In the genomic region with DNA sequence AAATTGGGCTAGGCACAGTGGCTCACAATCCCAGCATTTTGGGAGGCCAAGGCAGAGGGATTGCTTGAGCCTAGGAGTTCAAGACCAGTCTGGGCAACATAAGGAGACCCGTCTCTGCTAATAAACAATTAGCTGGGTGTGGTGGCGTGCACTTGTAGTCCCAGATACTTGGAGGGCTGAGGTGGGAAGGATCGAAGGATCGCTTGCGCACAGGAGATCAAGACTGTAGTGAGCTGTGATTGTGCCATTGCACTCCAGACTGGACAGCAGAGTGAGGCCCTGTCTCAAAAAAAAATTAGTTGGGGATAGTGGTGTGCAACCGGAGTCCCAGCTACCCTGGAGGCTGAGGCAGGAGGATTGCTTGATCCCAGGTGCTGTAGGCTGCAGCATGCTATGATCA, we compare ENCODE assay signal across 15 cellular contexts.
DNase-seq lines count a peak whose midpoint lies in the region; ATAC-seq and TF ChIP-seq lines count a peak whose summit lies in the region.
"Had no signal": no experiment of that assay in that cellular context is flagged by ENCODE, and none has a peak within 500 bp of the region (broad histone marks: within the 10 kb centered on the region; RNA-seq: fewer than 3 reads in every experiment).

No MANE protein-coding gene starts in this region.

- no peaks in the 10 kb centered on the region for H3K9me2 ChIP-seq in OCI-LY1 (ENCODE audit: low read depth, low read length)

- no peak overlapping the region; a peak in 1 of 20 replicates for H3K4me3 ChIP-seq in BLaER1 treated with 17β-estradiol and CSF1 and Interleukin-3, amounts not matched to agents 10 nM and 100 nM
- H3K4me3 ChIP-seq in OCI-LY1 (ENCODE audit: low read depth, low read length, poor library complexity, severe bottlenecking): no peak overlapping the region
- H3K4me3 ChIP-seq: GM12878, GM23338 had no signal

- H3K9ac ChIP-seq in BLaER1 treated with 17β-estradiol and CSF1 and Interleukin-3, amounts not matched to agents 10 nM and 100 nM: peak overlapping the region in 5 of 11 experiments; percentile 54 to 67 (median 56); a peak in 6 of 22 replicates
- H3K9ac ChIP-seq in OCI-LY1 (ENCODE audit: low read length): no peak overlapping the region; the same call in 1 of the 2 replicates

- no peak for TF ChIP-seq CTCF in OCI-LY1 (IDR thresholded peaks at IDR 0.05; ENCODE audit: low read length)

- H2AFZ ChIP-seq in OCI-LY1 (ENCODE audit: low read length): no peak overlapping the region

- no peaks in the 10 kb centered on the region for H3K27me3 ChIP-seq in BLaER1 treated with 17β-estradiol and CSF1 and Interleukin-3, amounts not matched to agents 10 nM and 100 nM
- no peaks in the 10 kb centered on the region for H3K27me3 ChIP-seq in OCI-LY1 (ENCODE audit: insufficient read depth, low read length)

- H3K9me3 Mint-ChIP-seq in dendritic cell treated with granulocyte-macrophage colony-stimulating factor and Interleukin-4, amounts not matched to agents 40 ng/mL and 50 ng/mL, for 4 days: no peaks in the 10 kb centered on the region
- no peaks in the 10 kb centered on the region for H3K9me3 Mint-ChIP-seq in stimulated activated memory B cell treated with anti-CD40 and anti-IgM and Interleukin-4, amounts not matched to agents 10 μg/mL and 1 μg/mL and 100 μg/mL, for 72 hours
- H3K9me3 Mint-ChIP-seq: CD8-positive, alpha-beta memory T cell; GM23338 had no signal

- peak overlapping the region in 8 of 11 experiments; percentile 58 to 71 (median 62); a peak in 13 of 22 replicates for H3K27ac ChIP-seq in BLaER1 treated with 17β-estradiol and CSF1 and Interleukin-3, amounts not matched to agents 10 nM and 100 nM
- peak overlapping the region; percentile 98 for H3K27ac ChIP-seq in OCI-LY1 (ENCODE audit: low read depth, low read length, poor library complexity, severe bottlenecking)

- peaks cover 4% of the 10 kb centered on the region for H3F3A ChIP-seq in OCI-LY1 (ENCODE audit: insufficient read depth, low read length)

- H3K4me3 Mint-ChIP-seq in dendritic cell treated with granulocyte-macrophage colony-stimulating factor and Interleukin-4, amounts not matched to agents 40 ng/mL and 50 ng/mL, for 4 days: peak overlapping the region; percentile 17
- no peak overlapping the region for H3K4me3 Mint-ChIP-seq in stimulated activated memory B cell treated with anti-CD40 and anti-IgM and Interleukin-4, amounts not matched to agents 10 μg/mL and 1 μg/mL and 100 μg/mL, for 72 hours
- H3K4me3 Mint-ChIP-seq: CD8-positive, alpha-beta memory T cell; GM23338 had no signal

- H3K36me3 Mint-ChIP-seq in dendritic cell treated with granulocyte-macrophage colony-stimulating factor and Interleukin-4, amounts not matched to agents 40 ng/mL and 50 ng/mL, for 4 days (ENCODE audit: low read depth): no peaks in the 10 kb centered on the region
- no peaks in the 10 kb centered on the region for H3K36me3 Mint-ChIP-seq in stimulated activated memory B cell treated with anti-CD40 and anti-IgM and Interleukin-4, amounts not matched to agents 10 μg/mL and 1 μg/mL and 100 μg/mL, for 72 hours
- H3K36me3 Mint-ChIP-seq: CD8-positive, alpha-beta memory T cell had no signal

- peak overlapping the region; percentile 98 for H3K27ac Mint-ChIP-seq in dendritic cell treated with granulocyte-macrophage colony-stimulating factor and Interleukin-4, amounts not matched to agents 40 ng/mL and 50 ng/mL, for 4 days
- peak overlapping the region; percentile 64 for H3K27ac Mint-ChIP-seq in stimulated activated memory B cell treated with anti-CD40 and anti-IgM and Interleukin-4, amounts not matched to agents 10 μg/mL and 1 μg/mL and 100 μg/mL, for 72 hours
- H3K27ac Mint-ChIP-seq: CD8-positive, alpha-beta memory T cell; GM23338 had no signal

- peaks cover 51% of the 10 kb centered on the region for H3K4me1 Mint-ChIP-seq in dendritic cell treated with granulocyte-macrophage colony-stimulating factor and Interleukin-4, amounts not matched to agents 40 ng/mL and 50 ng/mL, for 4 days (ENCODE audit: low read depth)
- peaks cover 40% of the 10 kb centered on the region for H3K4me1 Mint-ChIP-seq in stimulated activated memory B cell treated with anti-CD40 and anti-IgM and Interleukin-4, amounts not matched to agents 10 μg/mL and 1 μg/mL and 100 μg/mL, for 72 hours
- H3K4me1 Mint-ChIP-seq: CD8-positive, alpha-beta memory T cell had no signal

- no peaks in the 10 kb centered on the region for H3K36me3 ChIP-seq in BLaER1 treated with 17β-estradiol and CSF1 and Interleukin-3, amounts not matched to agents 10 nM and 100 nM
- H3K36me3 ChIP-seq in OCI-LY1 (ENCODE audit: insufficient read depth, low read length): no peaks in the 10 kb centered on the region

- H3K79me2 ChIP-seq in OCI-LY1 (ENCODE audit: insufficient read depth, low read length): no peaks in the 10 kb centered on the region

- peaks cover 44 to 72% (median 63%) of the 10 kb centered on the region in 10 experiments for H3K4me1 ChIP-seq in BLaER1 treated with 17β-estradiol and CSF1 and Interleukin-3, amounts not matched to agents 10 nM and 100 nM
- peaks cover 57% of the 10 kb centered on the region for H3K4me1 ChIP-seq in OCI-LY1 (ENCODE audit: insufficient read depth, low read length, severe bottlenecking)
- H3K4me1 ChIP-seq: Caco-2 had no signal

- intact Hi-C loops in dendritic cell treated with granulocyte-macrophage colony-stimulating factor and Interleukin-4, amounts not matched to agents 40 ng/mL and 50 ng/mL, for 4 days (cut with micrococcal nuclease): loop anchor here (10.0 kb wide), 1 partner anchor 58 kb away; no protein-coding TSS in a partner anchor

- H3K4me2 ChIP-seq in BLaER1 treated with 17β-estradiol and CSF1 and Interleukin-3, amounts not matched to agents 10 nM and 100 nM: peak overlapping the region; percentile 39 to 82 (median 75)
- H3K4me2 ChIP-seq in OCI-LY1 (ENCODE audit: low read length): peak overlapping the region; percentile 33; the same call in 1 of the 2 replicates
- H3K4me2 ChIP-seq: GM23338 had no signal

- ATAC-seq in stimulated activated memory B cell treated with anti-CD40 and anti-IgM and Interleukin-4, amounts not matched to agents 10 μg/mL and 1 μg/mL and 100 μg/mL, for 72 hours: no peak
- ATAC-seq in GM18867 (IDR thresholded peaks at IDR 0.05; ENCODE audit: unreplicated experiment): no peak
- ATAC-seq: GM12878, GM23338 had no signal

- no peaks in the 10 kb centered on the region for H3K9me3 ChIP-seq in BLaER1 treated with 17β-estradiol and CSF1 and Interleukin-3, amounts not matched to agents 10 nM and 100 nM (replicated peaks in 1 of 11)
- H3K9me3 ChIP-seq in OCI-LY1 (ENCODE audit: low read length): no peaks in the 10 kb centered on the region
- H3K9me3 ChIP-seq: Caco-2 had no signal

- DNase-seq in NK-92 (lab: John Stamatoyannopoulos, UW; ENCODE audit: unreplicated experiment): no peak
- DNase-seq in OCI-M1 (lab: John Stamatoyannopoulos, UW): no peak
- no peak for DNase-seq in DMS79 (lab: John Stamatoyannopoulos, UW)
- DNase-seq: ACHN; Caco-2; CD8-positive, alpha-beta memory T cell; H7; IMR-90 had no signal

- no peaks in the 10 kb centered on the region for H3K27me3 Mint-ChIP-seq in dendritic cell treated with granulocyte-macrophage colony-stimulating factor and Interleukin-4, amounts not matched to agents 40 ng/mL and 50 ng/mL, for 4 days
- no peaks in the 10 kb centered on the region for H3K27me3 Mint-ChIP-seq in stimulated activated memory B cell treated with anti-CD40 and anti-IgM and Interleukin-4, amounts not matched to agents 10 μg/mL and 1 μg/mL and 100 μg/mL, for 72 hours

- 0 out of 22 replicates have a peak, but pooled peaks cover 0 to 6% (median 0%) of the 10 kb centered on the region in 11 experiments for H4K20me1 ChIP-seq in BLaER1 treated with 17β-estradiol and CSF1 and Interleukin-3, amounts not matched to agents 10 nM and 100 nM
- H4K20me1 ChIP-seq in OCI-LY1 (ENCODE audit: insufficient read depth, low read length): no peaks in the 10 kb centered on the region
